28 cellular contexts compared by ENCODE assay signal in the genomic region with DNA sequence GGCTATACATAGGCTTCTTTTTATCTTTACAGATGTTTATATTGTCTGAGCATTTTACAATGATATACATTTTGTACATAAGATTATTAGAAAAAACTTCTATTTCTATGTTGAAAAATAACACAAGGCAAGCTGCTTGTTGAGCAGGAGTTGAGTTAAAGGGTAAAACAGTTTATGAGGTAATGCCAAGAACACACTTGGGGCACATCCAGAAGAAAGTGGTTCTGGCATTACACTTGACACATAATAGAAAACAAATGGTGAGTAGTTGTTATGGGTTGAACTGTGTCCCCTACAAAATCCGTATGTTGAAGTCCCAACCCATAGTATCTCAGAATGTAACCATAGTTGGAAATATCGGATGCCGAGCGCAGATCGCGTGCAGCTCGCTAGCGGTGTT.
"Had no signal": no experiment of that assay in that cellular context is flagged by ENCODE, and none has a peak within 500 bp of the region (broad histone marks: within the 10 kb centered on the region; RNA-seq: fewer than 3 reads in every experiment).

No MANE protein-coding gene starts in this region.

- H3K4me2 ChIP-seq: neural progenitor cell had no signal

- H2AFZ ChIP-seq: neural progenitor cell, parathyroid adenoma had no signal

- H3K27me3 Mint-ChIP-seq: naive thymus-derived CD8-positive, alpha-beta T cell; natural killer cell treated with Interleukin-12 subunit alpha and Interleukin-12 subunit beta and Interleukin-15 and Interleukin-18, amount 100 ng/mL, for 72 hours; progenitor cell of endocrine pancreas; stimulated activated memory B cell treated with anti-CD40 and anti-IgM and Interleukin-4, amounts not matched to agents 10 μg/mL and 1 μg/mL and 100 μg/mL, for 72 hours; stimulated activated naive CD8-positive, alpha-beta T cell treated with anti-CD3 and anti-CD28 coated beads, Interleukin-15, amount 100 ng/mL, for 72 hours; type B pancreatic cell had no signal

- H3K36me3 Mint-ChIP-seq: naive thymus-derived CD8-positive, alpha-beta T cell; neural progenitor cell; stimulated activated memory B cell treated with anti-CD40 and anti-IgM and Interleukin-4, amounts not matched to agents 10 μg/mL and 1 μg/mL and 100 μg/mL, for 72 hours; type B pancreatic cell had no signal

- H3K27ac ChIP-seq: neural progenitor cell, ovary, parathyroid adenoma, psoas muscle, right lobe of liver, sigmoid colon, suprapubic skin, testis, tibial artery, transverse colon, upper lobe of right lung, uterus had no signal

- H3K9me3 Mint-ChIP-seq: neural progenitor cell; stimulated activated memory B cell treated with anti-CD40 and anti-IgM and Interleukin-4, amounts not matched to agents 10 μg/mL and 1 μg/mL and 100 μg/mL, for 72 hours; type B pancreatic cell had no signal

- H3K27ac Mint-ChIP-seq: naive thymus-derived CD8-positive, alpha-beta T cell; natural killer cell treated with Interleukin-12 subunit alpha and Interleukin-12 subunit beta and Interleukin-15 and Interleukin-18, amount 100 ng/mL, for 72 hours; neural progenitor cell; progenitor cell of endocrine pancreas; stimulated activated memory B cell treated with anti-CD40 and anti-IgM and Interleukin-4, amounts not matched to agents 10 μg/mL and 1 μg/mL and 100 μg/mL, for 72 hours; stimulated activated naive CD8-positive, alpha-beta T cell treated with anti-CD3 and anti-CD28 coated beads, Interleukin-15, amount 100 ng/mL, for 72 hours; type B pancreatic cell had no signal

- H3K4me1 Mint-ChIP-seq: naive thymus-derived CD8-positive, alpha-beta T cell; neural progenitor cell; stimulated activated memory B cell treated with anti-CD40 and anti-IgM and Interleukin-4, amounts not matched to agents 10 μg/mL and 1 μg/mL and 100 μg/mL, for 72 hours; stimulated activated naive CD8-positive, alpha-beta T cell treated with anti-CD3 and anti-CD28 coated beads, Interleukin-15, amount 100 ng/mL, for 72 hours had no signal

- DNase-seq: naive thymus-derived CD8-positive, alpha-beta T cell; occipital lobe; ovary; psoas muscle; right cardiac atrium; right lobe of liver; sigmoid colon; small intestine; stimulated activated CD4-positive, alpha-beta T cell treated with anti-CD3 and anti-CD28 coated beads, Interleukin-1b, Interleukin-23, amount 100 ng/mL, for 48 hours; stimulated activated CD4-positive, alpha-beta T cell treated with anti-CD3 and anti-CD28 coated beads, Interleukin-4, amount 100 ng/mL, for 1 hour; stimulated activated CD4-positive, alpha-beta T cell treated with anti-CD3 and anti-CD28 coated beads, Interleukin-4, amount 100 ng/mL, for 4 hours; stimulated activated CD8-positive, alpha-beta memory T cell treated with anti-CD3 and anti-CD28 coated beads, Interleukin-4, amount 100 ng/mL, for 48 hours; stimulated activated naive CD4-positive, alpha-beta T cell; stimulated activated naive CD8-positive, alpha-beta T cell treated with anti-CD3 and anti-CD28 coated beads, Interleukin-15, amount 100 ng/mL, for 72 hours; stimulated activated naive CD8-positive, alpha-beta T cell treated with anti-CD3 and anti-CD28 coated beads, Interleukin-15, Interleukin-2, amounts not matched to agents 100 U/mL and 50 U/mL, for 24 hours; substantia nigra; testis; tibial artery; transverse colon; upper lobe of right lung; uterus had no signal

- H3K36me3 ChIP-seq: neural progenitor cell, ovary, right lobe of liver, sigmoid colon, suprapubic skin, tibial artery, transverse colon, upper lobe of right lung, uterus had no signal

- H3K4me3 Mint-ChIP-seq: naive thymus-derived CD8-positive, alpha-beta T cell; natural killer cell treated with Interleukin-12 subunit alpha and Interleukin-12 subunit beta and Interleukin-15 and Interleukin-18, amount 100 ng/mL, for 72 hours; neural progenitor cell; stimulated activated memory B cell treated with anti-CD40 and anti-IgM and Interleukin-4, amounts not matched to agents 10 μg/mL and 1 μg/mL and 100 μg/mL, for 72 hours; stimulated activated naive CD8-positive, alpha-beta T cell treated with anti-CD3 and anti-CD28 coated beads, Interleukin-15, amount 100 ng/mL, for 72 hours; type B pancreatic cell had no signal

- H3K27me3 ChIP-seq: neural progenitor cell, ovary, right lobe of liver, sigmoid colon, suprapubic skin, testis, tibial artery, transverse colon, upper lobe of right lung, uterus had no signal

- H3K4me3 ChIP-seq: neural progenitor cell, ovary, psoas muscle, right lobe of liver, sigmoid colon, suprapubic skin, testis, tibial artery, transverse colon, upper lobe of right lung, uterus had no signal

- H3K79me2 ChIP-seq: parathyroid adenoma had no signal

- H3K9ac ChIP-seq: neural progenitor cell, parathyroid adenoma had no signal

- H3K9me3 ChIP-seq: ovary, psoas muscle, right lobe of liver, suprapubic skin, testis, tibial artery, upper lobe of right lung, uterus had no signal

- H3K4me1 ChIP-seq: neural progenitor cell, parathyroid adenoma, psoas muscle, right lobe of liver, sigmoid colon, suprapubic skin, testis, tibial artery, transverse colon, upper lobe of right lung, uterus had no signal
